In the genomic region with DNA sequence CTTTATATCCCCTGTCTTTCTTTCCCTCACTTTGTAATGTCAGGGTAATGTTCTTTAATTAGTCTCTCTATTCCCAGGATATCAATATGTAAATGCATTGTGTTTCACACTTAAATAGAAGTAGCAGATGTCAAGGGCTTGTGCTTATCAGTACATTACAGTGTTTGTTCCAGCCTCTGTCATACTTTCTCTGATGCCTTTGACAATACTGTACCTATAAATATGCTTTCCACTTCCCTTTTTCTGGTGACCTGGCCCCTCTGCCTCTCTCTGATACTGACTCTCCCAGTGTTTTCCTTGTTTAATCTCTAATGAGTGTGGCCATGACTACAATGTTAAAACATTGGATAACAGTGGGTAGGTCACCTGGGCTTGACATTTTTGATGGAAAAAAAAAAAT, we compare ENCODE assay signal across 19 cellular contexts.
"Had no signal": no experiment of that assay in that cellular context is flagged by ENCODE, and none has a peak within 500 bp of the region (broad histone marks: within the 10 kb centered on the region; RNA-seq: fewer than 3 reads in every experiment).

No MANE protein-coding gene starts in this region.

- DNase-seq: activated CD4-positive, alpha-beta T cell treated with anti-CD3 and anti-CD28 coated beads for 4 hours; activated CD4-positive, alpha-beta T cell treated with anti-CD3 and anti-CD28 coated beads, Interleukin-2, amount 50 U/mL, for 48 hours; activated CD4-positive, CD25-positive, alpha-beta regulatory T cell; activated CD8-positive, alpha-beta memory T cell treated with anti-CD3 and anti-CD28 coated beads, Interleukin-2, amount 50 U/mL, for 48 hours; activated naive CD4-positive, alpha-beta T cell treated with Interleukin-2 at 50 U/mL for 16 hours; activated naive CD8-positive, alpha-beta T cell treated with anti-CD3 and anti-CD28 coated beads for 36 hours; activated T-cell treated with anti-CD3 and anti-CD28 coated beads, Interleukin-2, amount 50 U/mL, for 4 hours; effector memory CD8-positive, alpha-beta T cell; glutamatergic neuron; hippocampal formation; kidney glomerular epithelial cell; left ventricle myocardium inferior; mammary epithelial cell; naive thymus-derived CD8-positive, alpha-beta T cell; posterior cingulate gyrus; right lobe of liver; stimulated activated CD4-positive, alpha-beta T cell treated with anti-CD3 and anti-CD28 coated beads, Interleukin-1b, Interleukin-23, amount 100 ng/mL, for 48 hours; tibial artery had no signal

- ATAC-seq: activated T-cell treated with anti-CD3 and anti-CD28 coated beads, Interleukin-2, amount 50 U/mL, for 4 hours; effector memory CD8-positive, alpha-beta T cell; esophagus mucosa; naive thymus-derived CD8-positive, alpha-beta T cell; right lobe of liver had no signal
